1 cellular context compared by ENCODE assay signal in genomic region chr11:116786966-116787365, GRCh38.
TF ChIP-seq lines count a peak whose summit lies in the region.

No MANE protein-coding gene starts in this region.

TF ChIP-seq in H1, 55 proteins besides CTCF, POLR2A, EP300 and RAD21:
- TF ChIP-seq POU5F1 (IDR thresholded peaks at IDR 0.05; ENCODE audit: low read depth, low read length) (no peak), GABPA (IDR thresholded peaks at IDR 0.05; ENCODE audit: borderline replicate concordance, insufficient read depth, low read length) (no peak), CREB1 (IDR thresholded peaks at IDR 0.05) (no peak)
- TF ChIP-seq, protein P1, sequence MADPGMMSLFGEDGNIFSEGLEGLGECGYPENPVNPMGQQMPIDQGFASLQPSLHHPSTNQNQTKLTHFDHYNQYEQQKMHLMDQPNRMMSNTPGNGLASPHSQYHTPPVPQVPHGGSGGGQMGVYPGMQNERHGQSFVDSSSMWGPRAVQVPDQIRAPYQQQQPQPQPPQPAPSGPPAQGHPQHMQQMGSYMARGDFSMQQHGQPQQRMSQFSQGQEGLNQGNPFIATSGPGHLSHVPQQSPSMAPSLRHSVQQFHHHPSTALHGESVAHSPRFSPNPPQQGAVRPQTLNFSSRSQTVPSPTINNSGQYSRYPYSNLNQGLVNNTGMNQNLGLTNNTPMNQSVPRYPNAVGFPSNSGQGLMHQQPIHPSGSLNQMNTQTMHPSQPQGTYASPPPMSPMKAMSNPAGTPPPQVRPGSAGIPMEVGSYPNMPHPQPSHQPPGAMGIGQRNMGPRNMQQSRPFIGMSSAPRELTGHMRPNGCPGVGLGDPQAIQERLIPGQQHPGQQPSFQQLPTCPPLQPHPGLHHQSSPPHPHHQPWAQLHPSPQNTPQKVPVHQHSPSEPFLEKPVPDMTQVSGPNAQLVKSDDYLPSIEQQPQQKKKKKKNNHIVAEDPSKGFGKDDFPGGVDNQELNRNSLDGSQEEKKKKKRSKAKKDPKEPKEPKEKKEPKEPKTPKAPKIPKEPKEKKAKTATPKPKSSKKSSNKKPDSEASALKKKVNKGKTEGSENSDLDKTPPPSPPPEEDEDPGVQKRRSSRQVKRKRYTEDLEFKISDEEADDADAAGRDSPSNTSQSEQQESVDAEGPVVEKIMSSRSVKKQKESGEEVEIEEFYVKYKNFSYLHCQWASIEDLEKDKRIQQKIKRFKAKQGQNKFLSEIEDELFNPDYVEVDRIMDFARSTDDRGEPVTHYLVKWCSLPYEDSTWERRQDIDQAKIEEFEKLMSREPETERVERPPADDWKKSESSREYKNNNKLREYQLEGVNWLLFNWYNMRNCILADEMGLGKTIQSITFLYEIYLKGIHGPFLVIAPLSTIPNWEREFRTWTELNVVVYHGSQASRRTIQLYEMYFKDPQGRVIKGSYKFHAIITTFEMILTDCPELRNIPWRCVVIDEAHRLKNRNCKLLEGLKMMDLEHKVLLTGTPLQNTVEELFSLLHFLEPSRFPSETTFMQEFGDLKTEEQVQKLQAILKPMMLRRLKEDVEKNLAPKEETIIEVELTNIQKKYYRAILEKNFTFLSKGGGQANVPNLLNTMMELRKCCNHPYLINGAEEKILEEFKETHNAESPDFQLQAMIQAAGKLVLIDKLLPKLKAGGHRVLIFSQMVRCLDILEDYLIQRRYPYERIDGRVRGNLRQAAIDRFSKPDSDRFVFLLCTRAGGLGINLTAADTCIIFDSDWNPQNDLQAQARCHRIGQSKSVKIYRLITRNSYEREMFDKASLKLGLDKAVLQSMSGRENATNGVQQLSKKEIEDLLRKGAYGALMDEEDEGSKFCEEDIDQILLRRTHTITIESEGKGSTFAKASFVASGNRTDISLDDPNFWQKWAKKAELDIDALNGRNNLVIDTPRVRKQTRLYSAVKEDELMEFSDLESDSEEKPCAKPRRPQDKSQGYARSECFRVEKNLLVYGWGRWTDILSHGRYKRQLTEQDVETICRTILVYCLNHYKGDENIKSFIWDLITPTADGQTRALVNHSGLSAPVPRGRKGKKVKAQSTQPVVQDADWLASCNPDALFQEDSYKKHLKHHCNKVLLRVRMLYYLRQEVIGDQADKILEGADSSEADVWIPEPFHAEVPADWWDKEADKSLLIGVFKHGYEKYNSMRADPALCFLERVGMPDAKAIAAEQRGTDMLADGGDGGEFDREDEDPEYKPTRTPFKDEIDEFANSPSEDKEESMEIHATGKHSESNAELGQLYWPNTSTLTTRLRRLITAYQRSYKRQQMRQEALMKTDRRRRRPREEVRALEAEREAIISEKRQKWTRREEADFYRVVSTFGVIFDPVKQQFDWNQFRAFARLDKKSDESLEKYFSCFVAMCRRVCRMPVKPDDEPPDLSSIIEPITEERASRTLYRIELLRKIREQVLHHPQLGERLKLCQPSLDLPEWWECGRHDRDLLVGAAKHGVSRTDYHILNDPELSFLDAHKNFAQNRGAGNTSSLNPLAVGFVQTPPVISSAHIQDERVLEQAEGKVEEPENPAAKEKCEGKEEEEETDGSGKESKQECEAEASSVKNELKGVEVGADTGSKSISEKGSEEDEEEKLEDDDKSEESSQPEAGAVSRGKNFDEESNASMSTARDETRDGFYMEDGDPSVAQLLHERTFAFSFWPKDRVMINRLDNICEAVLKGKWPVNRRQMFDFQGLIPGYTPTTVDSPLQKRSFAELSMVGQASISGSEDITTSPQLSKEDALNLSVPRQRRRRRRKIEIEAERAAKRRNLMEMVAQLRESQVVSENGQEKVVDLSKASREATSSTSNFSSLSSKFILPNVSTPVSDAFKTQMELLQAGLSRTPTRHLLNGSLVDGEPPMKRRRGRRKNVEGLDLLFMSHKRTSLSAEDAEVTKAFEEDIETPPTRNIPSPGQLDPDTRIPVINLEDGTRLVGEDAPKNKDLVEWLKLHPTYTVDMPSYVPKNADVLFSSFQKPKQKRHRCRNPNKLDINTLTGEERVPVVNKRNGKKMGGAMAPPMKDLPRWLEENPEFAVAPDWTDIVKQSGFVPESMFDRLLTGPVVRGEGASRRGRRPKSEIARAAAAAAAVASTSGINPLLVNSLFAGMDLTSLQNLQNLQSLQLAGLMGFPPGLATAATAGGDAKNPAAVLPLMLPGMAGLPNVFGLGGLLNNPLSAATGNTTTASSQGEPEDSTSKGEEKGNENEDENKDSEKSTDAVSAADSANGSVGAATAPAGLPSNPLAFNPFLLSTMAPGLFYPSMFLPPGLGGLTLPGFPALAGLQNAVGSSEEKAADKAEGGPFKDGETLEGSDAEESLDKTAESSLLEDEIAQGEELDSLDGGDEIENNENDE (IDR thresholded peaks at IDR 0.05; ENCODE audit: insufficient replicate concordance, low read length) = no peak
